ENCODE assay signal across 8 cellular contexts in genomic region chr6:44386364-44386928, GRCh38. TPM values are rescaled to one million over a fixed set of nuclear protein-coding genes. Genes with fewer than 3 reads are reported as not detected.
A peak's percentile ranks its signal among the peaks of the same experiment; 100 is the strongest.
DNase-seq lines count a peak whose midpoint lies in the region; ATAC-seq, FAIRE-seq and TF ChIP-seq lines count a peak whose summit lies in the region.

No MANE protein-coding gene starts in this region.

- FAIRE-seq in pancreas (lab: Jason Lieb, UNC) = no peak

- no peaks in the 10 kb centered on the region for H3K27me3 ChIP-seq in RWPE2 (ENCODE audit: insufficient read depth, poor library complexity, severe bottlenecking)
- no peaks in the 10 kb centered on the region for H3K27me3 ChIP-seq in fibroblast of lung (ENCODE audit: control insufficient read depth, insufficient read depth, low read length)
- H3K27me3 ChIP-seq in pancreas = no peaks in the 10 kb centered on the region

- peaks cover 30% of the 10 kb centered on the region for H3K79me2 ChIP-seq in fibroblast of lung (ENCODE audit: control insufficient read depth, insufficient read depth, low read length)

- WGBS in pancreas, 2 donors = 24 to 29% methylated on average over 6 of the region's 6 CpGs

- H3K4me1 ChIP-seq in RWPE2 (ENCODE audit: insufficient read depth, poor library complexity, severe bottlenecking) (peaks cover 4% of the 10 kb centered on the region), fibroblast of lung (ENCODE audit: control insufficient read depth, extremely low read depth, insufficient read depth, low read length) (peaks cover 7% of the 10 kb centered on the region), pancreas (peaks cover 0 to 28% (median 17%) of the 10 kb centered on the region in 3 donors)

- H3K4me2 ChIP-seq in fibroblast of lung (ENCODE audit: extremely low read depth, insufficient read depth, low read length) = peak overlapping the region; percentile 5

- peak overlapping the region; percentile 69 for H3K4me3 ChIP-seq in RWPE2 (ENCODE audit: severe bottlenecking)
- peak overlapping the region in 2 of 4 experiments; percentile 90 for H3K4me3 ChIP-seq in fibroblast of lung (replicated peaks in 1 of 4; ENCODE audit: control extremely low read depth in 1 of 4, insufficient read depth in 1 of 4, low read depth in 3 of 4, low read length in 4 of 4)
- peak overlapping the region; percentile 57 to 93 (median 80) for H3K4me3 ChIP-seq in pancreas

- intact Hi-C loops in pancreas (cut with DNase I) = no loop called here

- TF ChIP-seq CTCF in RWPE2 (IDR thresholded peaks at IDR 0.05; ENCODE audit: poor library complexity, severe bottlenecking) = no peak
- TF ChIP-seq CTCF in fibroblast of lung (conservative IDR thresholded peaks at IDR 0.05 in 1 of 2, IDR thresholded peaks at IDR 0.05 in 1 of 2; ENCODE audit: low read depth in 1 of 2, low read length in 2 of 2) = no peak
- no peak for TF ChIP-seq CTCF in pancreas (IDR thresholded peaks at IDR 0.05)

- peak; percentile 60 for DNase-seq in H4 (ENCODE audit: low spot score)
- no peak for DNase-seq in RWPE2 (ENCODE audit: low spot score)
- DNase-seq in fibroblast of lung (ENCODE audit: low read depth in 2 of 2) = peak in 1 of 2 donors; percentile 73
- peak in 5 of 6 donors; percentile 53 to 73 (median 72) for DNase-seq in pancreas
- no peak for DNase-seq in NCI-H345 (lab: John Stamatoyannopoulos, UW)
- DNase-seq in AML-193 (lab: John Stamatoyannopoulos, UW) = no peak
- DNase-seq in NCI-H345 treated with DMSO at 0.1 percent for 48 hours (lab: John Stamatoyannopoulos, UW; ENCODE audit: unreplicated experiment) = no peak
- DNase-seq in putamen (ENCODE audit: low spot score) = no peak

- no peaks in the 10 kb centered on the region for H4K20me1 ChIP-seq in fibroblast of lung (ENCODE audit: control insufficient read depth, extremely low read depth, insufficient read depth, low read length)

- peak overlapping the region; percentile 82 for H3K27ac ChIP-seq in RWPE2 (ENCODE audit: poor library complexity, severe bottlenecking)
- H3K27ac ChIP-seq in fibroblast of lung (ENCODE audit: insufficient read depth, low read length) = peak overlapping the region; percentile 96
- peak overlapping the region; percentile 73 to 97 (median 92) for H3K27ac ChIP-seq in pancreas

- H3K36me3 ChIP-seq in RWPE2 (ENCODE audit: low read depth) (peaks cover 22% of the 10 kb centered on the region), fibroblast of lung (ENCODE audit: control insufficient read depth, insufficient read depth, low read length) (peaks cover 4% of the 10 kb centered on the region), pancreas (no peaks in the 10 kb centered on the region)

- H3K9me3 ChIP-seq in RWPE2 (ENCODE audit: severe bottlenecking) (no peaks in the 10 kb centered on the region), fibroblast of lung (ENCODE audit: control insufficient read depth, insufficient read depth, low read depth, low read length) (no peaks in the 10 kb centered on the region), pancreas (no peaks in the 10 kb centered on the region)

- H3K9ac ChIP-seq in fibroblast of lung (ENCODE audit: insufficient read depth, low read length) = no peak overlapping the region

- no peak overlapping the region for H2AFZ ChIP-seq in fibroblast of lung (ENCODE audit: low read length)

- ATAC-seq in RWPE2 (ENCODE audit: low read depth) (peak; percentile 4; the same call in 2 of the 3 replicates), pancreas (peak; percentile 30 to 52 (median 46))

RNA-seq across cellular contexts. Expression of gene CDC5L, which starts 1.1 kb away (rescaled TPM):
- total RNA-seq in H4 (2014; rRNA removed; shearing (Covaris generic)) = 29.0 and 34.7 TPM in 2 replicates
- 22.5 and 23.9 TPM in 2 replicates for total RNA-seq in fibroblast of lung
- 18.7 and 19.4 TPM in 2 replicates for polyA plus RNA-seq in fibroblast of lung
- 13.1 and 14.2 TPM in 2 replicates for polyA plus RNA-seq in fibroblast of lung (2012)
- 2.7 and 4.1 TPM in 2 replicates for polyA minus RNA-seq in fibroblast of lung (ENCODE audit: low replicate concordance)
- total RNA-seq in pancreas = 10 to 100 TPM in 2 of 6 donors, 1 to 10 TPM in 4; 6.4 to 11.4 (median 8.6) TPM
- polyA plus RNA-seq in pancreas = 1 to 10 TPM; 2.9 to 6.0 TPM

RNA-seq across cellular contexts. Expression of gene SPATS1, which starts 44.0 kb away (rescaled TPM):
- total RNA-seq in H4 (2014; rRNA removed; shearing (Covaris generic)) = not detected in 2 replicates
- total RNA-seq in fibroblast of lung = under 0.01 TPM in 1 of 2 replicates, not detected in the other
- not detected in 2 replicates for polyA plus RNA-seq in fibroblast of lung
- not detected in 2 replicates for polyA plus RNA-seq in fibroblast of lung (2012)
- polyA minus RNA-seq in fibroblast of lung (ENCODE audit: low replicate concordance) = not detected in 2 replicates
- total RNA-seq in pancreas = under 1 TPM in 1 of 6 donors, not detected in 5; 0.18 TPM
- under 1 TPM in 1 of 2 donors, not detected in 1; 0.19 TPM for polyA plus RNA-seq in pancreas

Comparison
In these comparisons a context has a peak if more than half of its experiments do, and no peak if none do; other contexts are left out.
1. DNase-seq: peak in H4 (single experiment) and pancreas (5 of 6); none in RWPE2 (single experiment), NCI-H345 (single experiment), AML-193 (0 of 2), NCI-H345 treated with DMSO at 0.1 percent for 48 hours (single experiment) and putamen (single experiment).
2. Peak in every context shown above with its lines, with median percentiles within 50 percentile points of each other: H3K27ac ChIP-seq.